In the genomic region with DNA sequence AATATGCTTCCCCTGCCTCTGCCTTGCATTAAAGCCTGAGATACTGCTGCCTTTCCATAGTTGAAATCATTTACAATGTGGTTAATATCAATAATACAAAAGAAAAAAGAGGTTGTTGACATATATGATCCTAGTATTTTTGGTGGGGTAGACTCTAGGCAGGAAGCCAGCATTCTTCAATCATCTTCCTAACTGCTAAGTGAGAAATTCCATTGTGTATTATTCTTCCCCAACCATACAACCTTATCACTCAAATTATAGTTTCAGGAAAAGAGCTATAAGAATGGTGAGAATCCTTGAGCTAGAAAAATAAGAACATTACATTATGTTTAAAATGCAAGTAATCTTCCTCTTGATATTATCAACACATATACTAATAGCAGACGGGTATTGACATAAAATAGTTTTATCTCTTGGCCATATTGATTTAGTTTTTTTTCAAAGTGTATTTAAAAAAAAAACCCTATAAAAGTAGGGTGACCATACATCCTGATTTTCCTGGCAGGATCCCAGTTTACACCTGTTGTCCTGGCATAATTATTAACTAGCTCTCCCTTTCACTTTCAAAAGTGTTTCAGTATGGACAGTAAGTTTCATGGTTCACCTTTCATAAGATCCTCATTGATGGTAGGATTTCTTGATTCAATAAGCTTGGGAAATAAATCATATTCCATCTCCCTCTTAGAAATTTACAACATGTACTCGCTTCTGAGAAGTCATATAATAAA, we compare ENCODE assay signal across 2 cellular contexts.
TF ChIP-seq lines count a peak whose summit lies in the region.

No MANE protein-coding gene starts in this region.

TF ChIP-seq in GM23338, 12 proteins besides CTCF, POLR2A, EP300 and RAD21:
- TF ChIP-seq NANOG (IDR thresholded peaks at IDR 0.05; ENCODE audit: borderline replicate concordance) (no peak), JUNB (IDR thresholded peaks at IDR 0.05; ENCODE audit: unreplicated experiment) (no peak), EZH2phosphoT487 (IDR thresholded peaks at IDR 0.05; ENCODE audit: unreplicated experiment) (no peak), CREB1 (CRISPR knock-in tag; IDR thresholded peaks at IDR 0.05; ENCODE audit: low read depth) (no peak), STAT1 (IDR thresholded peaks at IDR 0.05; ENCODE audit: unreplicated experiment) (no peak), ZNF114 (CRISPR knock-in tag; IDR thresholded peaks at IDR 0.05) (no peak)
- TF ChIP-seq, protein P1, sequence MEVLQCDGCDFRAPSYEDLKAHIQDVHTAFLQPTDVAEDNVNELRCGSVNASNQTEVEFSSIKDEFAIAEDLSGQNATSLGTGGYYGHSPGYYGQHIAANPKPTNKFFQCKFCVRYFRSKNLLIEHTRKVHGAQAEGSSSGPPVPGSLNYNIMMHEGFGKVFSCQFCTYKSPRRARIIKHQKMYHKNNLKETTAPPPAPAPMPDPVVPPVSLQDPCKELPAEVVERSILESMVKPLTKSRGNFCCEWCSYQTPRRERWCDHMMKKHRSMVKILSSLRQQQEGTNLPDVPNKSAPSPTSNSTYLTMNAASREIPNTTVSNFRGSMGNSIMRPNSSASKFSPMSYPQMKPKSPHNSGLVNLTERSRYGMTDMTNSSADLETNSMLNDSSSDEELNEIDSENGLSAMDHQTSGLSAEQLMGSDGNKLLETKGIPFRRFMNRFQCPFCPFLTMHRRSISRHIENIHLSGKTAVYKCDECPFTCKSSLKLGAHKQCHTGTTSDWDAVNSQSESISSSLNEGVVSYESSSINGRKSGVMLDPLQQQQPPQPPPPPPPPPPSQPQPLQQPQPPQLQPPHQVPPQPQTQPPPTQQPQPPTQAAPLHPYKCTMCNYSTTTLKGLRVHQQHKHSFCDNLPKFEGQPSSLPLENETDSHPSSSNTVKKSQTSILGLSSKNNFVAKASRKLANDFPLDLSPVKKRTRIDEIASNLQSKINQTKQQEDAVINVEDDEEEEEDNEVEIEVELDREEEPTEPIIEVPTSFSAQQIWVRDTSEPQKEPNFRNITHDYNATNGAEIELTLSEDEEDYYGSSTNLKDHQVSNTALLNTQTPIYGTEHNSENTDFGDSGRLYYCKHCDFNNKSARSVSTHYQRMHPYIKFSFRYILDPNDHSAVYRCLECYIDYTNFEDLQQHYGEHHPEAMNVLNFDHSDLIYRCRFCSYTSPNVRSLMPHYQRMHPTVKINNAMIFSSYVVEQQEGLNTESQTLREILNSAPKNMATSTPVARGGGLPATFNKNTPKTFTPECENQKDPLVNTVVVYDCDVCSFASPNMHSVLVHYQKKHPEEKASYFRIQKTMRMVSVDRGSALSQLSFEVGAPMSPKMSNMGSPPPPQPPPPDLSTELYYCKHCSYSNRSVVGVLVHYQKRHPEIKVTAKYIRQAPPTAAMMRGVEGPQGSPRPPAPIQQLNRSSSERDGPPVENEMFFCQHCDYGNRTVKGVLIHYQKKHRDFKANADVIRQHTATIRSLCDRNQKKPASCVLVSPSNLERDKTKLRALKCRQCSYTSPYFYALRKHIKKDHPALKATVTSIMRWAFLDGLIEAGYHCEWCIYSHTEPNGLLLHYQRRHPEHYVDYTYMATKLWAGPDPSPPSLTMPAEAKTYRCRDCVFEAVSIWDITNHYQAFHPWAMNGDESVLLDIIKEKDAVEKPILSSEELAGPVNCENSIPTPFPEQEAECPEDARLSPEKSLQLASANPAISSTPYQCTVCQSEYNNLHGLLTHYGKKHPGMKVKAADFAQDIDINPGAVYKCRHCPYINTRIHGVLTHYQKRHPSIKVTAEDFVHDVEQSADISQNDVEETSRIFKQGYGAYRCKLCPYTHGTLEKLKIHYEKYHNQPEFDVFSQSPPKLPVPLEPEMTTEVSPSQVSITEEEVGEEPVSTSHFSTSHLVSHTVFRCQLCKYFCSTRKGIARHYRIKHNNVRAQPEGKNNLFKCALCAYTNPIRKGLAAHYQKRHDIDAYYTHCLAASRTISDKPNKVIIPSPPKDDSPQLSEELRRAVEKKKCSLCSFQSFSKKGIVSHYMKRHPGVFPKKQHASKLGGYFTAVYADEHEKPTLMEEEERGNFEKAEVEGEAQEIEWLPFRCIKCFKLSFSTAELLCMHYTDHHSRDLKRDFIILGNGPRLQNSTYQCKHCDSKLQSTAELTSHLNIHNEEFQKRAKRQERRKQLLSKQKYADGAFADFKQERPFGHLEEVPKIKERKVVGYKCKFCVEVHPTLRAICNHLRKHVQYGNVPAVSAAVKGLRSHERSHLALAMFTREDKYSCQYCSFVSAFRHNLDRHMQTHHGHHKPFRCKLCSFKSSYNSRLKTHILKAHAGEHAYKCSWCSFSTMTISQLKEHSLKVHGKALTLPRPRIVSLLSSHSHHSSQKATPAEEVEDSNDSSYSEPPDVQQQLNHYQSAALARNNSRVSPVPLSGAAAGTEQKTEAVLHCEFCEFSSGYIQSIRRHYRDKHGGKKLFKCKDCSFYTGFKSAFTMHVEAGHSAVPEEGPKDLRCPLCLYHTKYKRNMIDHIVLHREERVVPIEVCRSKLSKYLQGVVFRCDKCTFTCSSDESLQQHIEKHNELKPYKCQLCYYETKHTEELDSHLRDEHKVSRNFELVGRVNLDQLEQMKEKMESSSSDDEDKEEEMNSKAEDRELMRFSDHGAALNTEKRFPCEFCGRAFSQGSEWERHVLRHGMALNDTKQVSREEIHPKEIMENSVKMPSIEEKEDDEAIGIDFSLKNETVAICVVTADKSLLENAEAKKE (CRISPR knock-in tag; IDR thresholded peaks at IDR 0.05): no peak

TF ChIP-seq in K562, 482 proteins besides CTCF, POLR2A, EP300 and RAD21:
- TF ChIP-seq, protein P2, sequence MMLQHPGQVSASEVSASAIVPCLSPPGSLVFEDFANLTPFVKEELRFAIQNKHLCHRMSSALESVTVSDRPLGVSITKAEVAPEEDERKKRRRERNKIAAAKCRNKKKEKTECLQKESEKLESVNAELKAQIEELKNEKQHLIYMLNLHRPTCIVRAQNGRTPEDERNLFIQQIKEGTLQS (IDR thresholded peaks at IDR 0.05): no peak
- TF ChIP-seq, protein P2 (CRISPR knock-in tag; conservative IDR thresholded peaks at IDR 0.05): no peak
- TF ChIP-seq NCOA6 (IDR thresholded peaks at IDR 0.05) (no peak), ARID1B (IDR thresholded peaks at IDR 0.05) (no peak), SAP30 (IDR thresholded peaks at IDR 0.05; ENCODE audit: borderline replicate concordance, insufficient read depth, low read depth, low read length, poor library complexity, severe bottlenecking) (no peak), ETV6 (IDR thresholded peaks at IDR 0.05; ENCODE audit: borderline replicate concordance in 1 of 2, low read depth in 2 of 2, low read length in 1 of 2) (no peak), ETV6 (CRISPR knock-in tag; IDR thresholded peaks at IDR 0.05; ENCODE audit: borderline replicate concordance) (no peak), RBM25 (IDR thresholded peaks at IDR 0.05; ENCODE audit: low read depth, low read length, severe bottlenecking) (no peak), SRSF7 (optimal IDR thresholded peaks at IDR 0.05; ENCODE audit: low read depth, low read length) (no peak), KLF16 (IDR thresholded peaks at IDR 0.05) (no peak), ZNF263 (CRISPR knock-in tag; IDR thresholded peaks at IDR 0.05; ENCODE audit: borderline replicate concordance) (no peak), NEUROD1 (IDR thresholded peaks at IDR 0.05; ENCODE audit: borderline replicate concordance, low read depth, low read length, partially characterized antibody) (no peak), ESRRB (CRISPR knock-in tag; IDR thresholded peaks at IDR 0.05; ENCODE audit: borderline replicate concordance) (no peak), MAZ (CRISPR knock-in tag; conservative IDR thresholded peaks at IDR 0.05 in 1 of 2, IDR thresholded peaks at IDR 0.05 in 1 of 2) (no peak)
- TF ChIP-seq, protein P3, sequence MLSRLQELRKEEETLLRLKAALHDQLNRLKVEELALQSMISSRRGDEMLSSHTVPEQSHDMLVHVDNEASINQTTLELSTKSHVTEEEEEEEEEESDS (CRISPR knock-in tag; IDR thresholded peaks at IDR 0.05): no peak
- TF ChIP-seq, protein P4, sequence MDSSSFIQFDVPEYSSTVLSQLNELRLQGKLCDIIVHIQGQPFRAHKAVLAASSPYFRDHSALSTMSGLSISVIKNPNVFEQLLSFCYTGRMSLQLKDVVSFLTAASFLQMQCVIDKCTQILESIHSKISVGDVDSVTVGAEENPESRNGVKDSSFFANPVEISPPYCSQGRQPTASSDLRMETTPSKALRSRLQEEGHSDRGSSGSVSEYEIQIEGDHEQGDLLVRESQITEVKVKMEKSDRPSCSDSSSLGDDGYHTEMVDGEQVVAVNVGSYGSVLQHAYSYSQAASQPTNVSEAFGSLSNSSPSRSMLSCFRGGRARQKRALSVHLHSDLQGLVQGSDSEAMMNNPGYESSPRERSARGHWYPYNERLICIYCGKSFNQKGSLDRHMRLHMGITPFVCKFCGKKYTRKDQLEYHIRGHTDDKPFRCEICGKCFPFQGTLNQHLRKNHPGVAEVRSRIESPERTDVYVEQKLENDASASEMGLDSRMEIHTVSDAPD (CRISPR knock-in tag; IDR thresholded peaks at IDR 0.05): no peak
TF ChIP-seq in K562: peak in this region for 0.
